Comparison of ENCODE assay signal across 6 cellular contexts in the genomic region with DNA sequence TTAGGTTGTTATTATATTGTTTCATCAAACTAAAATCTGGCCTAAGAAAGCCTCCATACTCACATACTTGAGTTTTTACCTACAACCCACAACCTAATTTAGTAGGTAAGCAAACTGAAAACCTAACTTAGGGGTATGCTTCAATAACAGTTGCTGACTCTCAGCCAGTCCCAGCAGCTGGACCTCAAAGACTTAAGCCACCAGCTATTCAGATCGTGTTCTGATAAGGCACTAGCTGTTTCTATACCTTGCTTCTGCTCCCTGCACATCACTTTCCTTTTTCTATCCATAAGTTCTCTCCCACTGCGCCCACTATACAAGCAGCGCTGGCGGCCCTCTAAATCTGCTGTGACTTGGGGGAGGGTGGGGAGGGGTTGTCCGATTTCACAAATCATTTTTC.
"Had no signal": no experiment of that assay in that cellular context is flagged by ENCODE, and none has a peak within 500 bp of the region (broad histone marks: within the 10 kb centered on the region; RNA-seq: fewer than 3 reads in every experiment).

No MANE protein-coding gene starts in this region.

- H3K27ac ChIP-seq: HL-60 had no signal

- DNase-seq: H9, HCEC 1CT, KBM-7 had no signal

- H3K4me3 ChIP-seq: GM23338 had no signal

- ATAC-seq: GM23338, HepG2 had no signal
